In genomic region chr5:9168791-9169611, GRCh38 we compare ENCODE assay signal across 1 cellular context.
TF ChIP-seq lines count a peak whose summit lies in the region.

No MANE protein-coding gene starts in this region.

TF ChIP-seq in IMR-90, 13 proteins besides CTCF, POLR2A, EP300 and RAD21 (continued from another document):
- TF ChIP-seq RFX5 (IDR thresholded peaks at IDR 0.05; ENCODE audit: low read depth, low read length) (no peak), MAFK (IDR thresholded peaks at IDR 0.05; ENCODE audit: low read depth, low read length) (no peak), SMC3 (IDR thresholded peaks at IDR 0.05; ENCODE audit: low read depth, low read length) (no peak), CEBPB (IDR thresholded peaks at IDR 0.05; ENCODE audit: low read depth, low read length) (no peak), MAZ (IDR thresholded peaks at IDR 0.05; ENCODE audit: borderline replicate concordance, low read depth, low read length) (no peak), NFE2L2 (IDR thresholded peaks at IDR 0.05; ENCODE audit: low read depth, low read length) (no peak), RCOR1 (IDR thresholded peaks at IDR 0.05; ENCODE audit: insufficient replicate concordance, low read length) (no peak), USF2 (IDR thresholded peaks at IDR 0.05; ENCODE audit: low read depth, low read length) (no peak)
